8 cellular contexts compared by ENCODE assay signal in genomic region chr10:112183329-112184051, GRCh38. TPM values are rescaled to one million over a fixed set of nuclear protein-coding genes. Genes with fewer than 3 reads are reported as not detected.
DNase-seq lines count a peak whose midpoint lies in the region; ATAC-seq and TF ChIP-seq lines count a peak whose summit lies in the region.

GPAM (minus strand) TSS chr10:112183765; CDS start chr10:112181784, 1,981 bp downstream.

- H3K27ac ChIP-seq in RWPE2 (ENCODE audit: poor library complexity, severe bottlenecking) (no peak within 1 kb of the TSS), neural progenitor cell (no peak within 1 kb of the TSS), stomach smooth muscle (ENCODE audit: low read length) (peak within 1 kb of the TSS; percentile 38)

- H3K4me3 ChIP-seq in RWPE2 (ENCODE audit: severe bottlenecking) (peak within 1 kb of the TSS; percentile 66), foreskin fibroblast (ENCODE audit: low read depth in 1 of 2, low read length in 2 of 2) (peak within 1 kb of the TSS; percentile 65 to 94), neural progenitor cell (peak within 1 kb of the TSS; percentile 87), stomach smooth muscle (ENCODE audit: low read length in 2 of 2) (peak within 1 kb of the TSS; percentile 88 to 99)

- H3K4me2 ChIP-seq in neural progenitor cell = peak within 1 kb of the TSS; percentile 90

- peak within 1 kb of the TSS; percentile 91 for H3K4me3 Mint-ChIP-seq in neural progenitor cell

- H4K20me1 ChIP-seq in neural progenitor cell (ENCODE audit: low read depth) = no peaks in the 10 kb centered on the region

- H3K27me3 ChIP-seq in RWPE2 (ENCODE audit: insufficient read depth, poor library complexity, severe bottlenecking) (no peaks in the 10 kb centered on the region), neural progenitor cell (no peaks in the 10 kb centered on the region), stomach smooth muscle (ENCODE audit: control insufficient read depth in 1 of 2, insufficient read depth in 2 of 2, low read length in 2 of 2) (no peaks in the 10 kb centered on the region)

- DNase-seq in Daoy (ENCODE audit: low read depth) = peak; percentile 91
- DNase-seq in Kasumi-1 (lab: John Stamatoyannopoulos, UW) = peak; percentile 87 to 88
- peak; percentile 77 for DNase-seq in RWPE2 (ENCODE audit: low spot score)
- peak; percentile 97 for DNase-seq in activated gamma-delta T cell (lab: John Stamatoyannopoulos, UW)
- DNase-seq in foreskin fibroblast = peak; percentile 90 to 97
- peak; percentile 96 for DNase-seq in neural progenitor cell (ENCODE audit: low spot score)

- peak within 1 kb of the TSS; percentile 90 for H2AFZ ChIP-seq in neural progenitor cell (replicated peaks)

- H3K79me2 ChIP-seq in neural progenitor cell (ENCODE audit: low read depth) = peaks cover 3% of the 10 kb centered on the region

- H3K4me1 Mint-ChIP-seq in neural progenitor cell = peaks cover 10% of the 10 kb centered on the region

- ATAC-seq in GM21825 (IDR thresholded peaks at IDR 0.05; ENCODE audit: unreplicated experiment) = peak; percentile 94
- peak; percentile 95 for ATAC-seq in RWPE2 (ENCODE audit: low read depth)

- H3K9me3 Mint-ChIP-seq in neural progenitor cell = peaks cover 7% of the 10 kb centered on the region

- H3K4me1 ChIP-seq in RWPE2 (ENCODE audit: insufficient read depth, poor library complexity, severe bottlenecking) (peaks cover 8% of the 10 kb centered on the region), neural progenitor cell (peaks cover 10% of the 10 kb centered on the region), stomach smooth muscle (ENCODE audit: control insufficient read depth, insufficient read depth, low read length) (peaks cover 10% of the 10 kb centered on the region)

- H3K27ac Mint-ChIP-seq in neural progenitor cell = peak within 1 kb of the TSS; percentile 81

- no peak for TF ChIP-seq CTCF in RWPE2 (IDR thresholded peaks at IDR 0.05; ENCODE audit: poor library complexity, severe bottlenecking)
- TF ChIP-seq CTCF in foreskin fibroblast (IDR thresholded peaks at IDR 0.05; ENCODE audit: low read depth, low read length) = no peak
- TF ChIP-seq CTCF in neural progenitor cell (IDR thresholded peaks at IDR 0.05) = no peak

- peaks cover 3% of the 10 kb centered on the region for H3F3A ChIP-seq in neural progenitor cell (ENCODE audit: low read depth)

- H3K9ac ChIP-seq in neural progenitor cell (peak within 1 kb of the TSS; percentile 70), stomach smooth muscle (ENCODE audit: low read length in 2 of 2) (peak within 1 kb of the TSS; percentile 83 to 86)

- no peaks in the 10 kb centered on the region for H3K9me3 ChIP-seq in RWPE2 (ENCODE audit: severe bottlenecking)
- no peaks in the 10 kb centered on the region for H3K9me3 ChIP-seq in neural progenitor cell (ENCODE audit: low read depth)
- no peaks in the 10 kb centered on the region for H3K9me3 ChIP-seq in stomach smooth muscle (ENCODE audit: control insufficient read depth in 2 of 2, low read length in 2 of 2)

- peaks cover 2% of the 10 kb centered on the region for H3K27me3 Mint-ChIP-seq in neural progenitor cell (ENCODE audit: insufficient read depth, low read depth)

- H3K36me3 Mint-ChIP-seq in neural progenitor cell = no peaks in the 10 kb centered on the region

- H3K36me3 ChIP-seq in RWPE2 (ENCODE audit: low read depth) = peaks cover 37% of the 10 kb centered on the region
- no peaks in the 10 kb centered on the region for H3K36me3 ChIP-seq in neural progenitor cell
- peaks cover 4 to 8% of the 10 kb centered on the region in 2 donors for H3K36me3 ChIP-seq in stomach smooth muscle (ENCODE audit: control insufficient read depth in 2 of 2, insufficient read depth in 2 of 2, low read length in 2 of 2)

RNA-seq across cellular contexts. Expression of gene GPAM, which starts in this region (rescaled TPM):
- 8.8 and 10.3 TPM in 2 replicates for total RNA-seq in Daoy (2014; rRNA removed; shearing (Covaris generic))
- 14.8 and 18.9 TPM in 2 replicates for total RNA-seq in neural progenitor cell (ENCODE audit: low replicate concordance)
